In the genomic region with DNA sequence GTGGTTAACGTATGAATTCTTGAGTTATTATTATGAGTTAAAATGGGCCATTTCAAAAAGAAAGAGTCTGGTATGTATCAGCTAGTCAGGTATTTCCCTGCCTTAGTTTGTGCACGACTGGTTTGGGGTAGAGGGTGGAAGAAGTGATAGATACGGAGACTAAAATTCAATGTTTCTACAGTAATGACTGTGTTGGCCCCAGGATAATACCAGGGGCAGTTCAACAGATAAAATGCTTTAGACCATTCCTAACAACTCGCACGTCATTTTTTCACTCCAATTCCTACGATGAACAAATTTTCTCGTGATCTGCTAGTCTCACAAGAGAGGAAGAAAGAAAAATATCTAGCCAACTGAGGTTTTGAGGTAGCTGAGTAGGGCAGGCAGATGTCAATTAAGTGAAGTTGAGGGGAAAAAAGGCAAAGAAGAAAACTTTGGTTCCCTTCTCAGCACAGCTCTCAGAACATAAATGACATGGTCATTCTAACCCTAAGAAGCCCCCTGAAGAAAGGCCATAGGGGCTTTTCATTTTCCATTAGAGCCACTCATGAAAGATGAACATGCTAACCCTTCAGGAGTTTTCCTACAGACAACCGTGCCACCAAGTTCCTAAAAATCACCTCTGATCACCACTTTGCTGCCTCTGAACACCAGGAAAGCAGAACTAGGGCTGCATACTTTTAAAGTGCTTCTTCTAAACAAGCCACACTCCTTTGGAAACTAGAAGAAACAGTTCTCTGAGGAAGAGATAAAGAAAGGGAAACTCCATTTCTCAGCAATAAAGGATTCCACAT, we compare ENCODE assay signal across 12 cellular contexts. TPM values are rescaled to one million over a fixed set of nuclear protein-coding genes. Genes with fewer than 3 reads are reported as not detected.
A peak's percentile ranks its signal among the peaks of the same experiment; 100 is the strongest.
DNase-seq lines count a peak whose midpoint lies in the region; ATAC-seq and TF ChIP-seq lines count a peak whose summit lies in the region.
"Had no signal": no experiment of that assay in that cellular context is flagged by ENCODE, and none has a peak within 500 bp of the region (broad histone marks: within the 10 kb centered on the region; RNA-seq: fewer than 3 reads in every experiment).

No MANE protein-coding gene starts in this region.

- peaks cover 4% of the 10 kb centered on the region; the same call in 1 of the 2 replicates for H3K27me3 ChIP-seq in GM23248 (replicated peaks; ENCODE audit: insufficient read depth)

- H2AFZ ChIP-seq in GM23248 = no peak overlapping the region

- H3K27ac Mint-ChIP-seq in activated B cell treated with CpG ODN at 0.5 μM for 24 hours = peak overlapping the region; percentile 78

- H3K4me3 ChIP-seq in GM23248 = no peak overlapping the region
- H3K4me3 ChIP-seq: transverse colon had no signal

- no peak overlapping the region for H3K9ac ChIP-seq in GM23248

- POLR2A ChIA-PET in GM10248 (lab: Yijun Ruan, JAX) = no interaction called here
- POLR2A ChIA-PET in activated B cell treated with CpG ODN at 0.5 μM for 24 hours (lab: Charles Lee) = interaction anchor here (0.7 kb wide), 1 partner anchor 268 kb away, joined by 3 read pairs; a partner anchor contains a TSS

- ATAC-seq in GM19035 (IDR thresholded peaks at IDR 0.05; ENCODE audit: unreplicated experiment) (peak; percentile 17), HG03378 (IDR thresholded peaks at IDR 0.05; ENCODE audit: unreplicated experiment) (peak; percentile 38), activated B cell treated with CpG ODN at 0.5 μM for 24 hours (ENCODE audit: low read depth) (peak; percentile 12)

- WGBS in GM23248 (ENCODE audit: low coverage in 1 of 2, low lambda C conversion rate in 2 of 2, missing lambda C conversion rate in 2 of 2), 2 experiments = 58 to 60% methylated on average over 8 of the region's 8 CpGs

- no peaks in the 10 kb centered on the region for H3K79me2 ChIP-seq in GM23248 (ENCODE audit: insufficient read depth)

- peaks cover 35% of the 10 kb centered on the region for H3K36me3 Mint-ChIP-seq in activated B cell treated with CpG ODN at 0.5 μM for 24 hours (ENCODE audit: low read depth)

- no peak overlapping the region for H3K27ac ChIP-seq in GM23248
- H3K27ac ChIP-seq: transverse colon had no signal

- in situ Hi-C loops in GM23248 (cut with MboI) = no loop called here

- H3K9me2 ChIP-seq in GM23248 (ENCODE audit: insufficient read depth) = no peaks in the 10 kb centered on the region

- H3K9me3 Mint-ChIP-seq in activated B cell treated with CpG ODN at 0.5 μM for 24 hours = no peaks in the 10 kb centered on the region

- no peak overlapping the region for H3K4me2 ChIP-seq in GM23248 (ENCODE audit: unreplicated experiment)

- no peaks in the 10 kb centered on the region for H3K27me3 Mint-ChIP-seq in activated B cell treated with CpG ODN at 0.5 μM for 24 hours

- TF ChIP-seq CTCF in GM10248 (IDR thresholded peaks at IDR 0.05; ENCODE audit: control extremely low read depth, extremely low read depth, low read depth, missing control alignments) (no peak), activated B cell treated with CpG ODN at 0.5 μM for 24 hours (IDR thresholded peaks at IDR 0.05) (no peak)

- intact Hi-C loops in activated B cell treated with CpG ODN at 0.5 μM for 24 hours (cut with micrococcal nuclease) = loop anchor here (1.0 to 10.0 kb wide), 2 partner anchors 19 to 486 kb away; a partner anchor contains a TSS

- peak; percentile 25 for DNase-seq in GM10248 (ENCODE audit: extremely low spot score)
- DNase-seq in activated B cell treated with CpG ODN at 0.5 μM for 24 hours = no peak
- no peak for DNase-seq in ecto neural progenitor cell (ENCODE audit: low spot score)
- DNase-seq in GM23248 = no peak
- no peak for DNase-seq in NCI-H1436 treated with DMSO at 0.1 percent for 48 hours (lab: John Stamatoyannopoulos, UW)
- DNase-seq in cerebellum (ENCODE audit: low spot score) = no peak
- DNase-seq: NCI-H1417; stimulated activated CD4-positive, alpha-beta T cell treated with anti-CD3 and anti-CD28 coated beads, Interleukin-1b, Interleukin-23, amount 100 ng/mL, for 48 hours; transverse colon had no signal

- H3K4me1 Mint-ChIP-seq in activated B cell treated with CpG ODN at 0.5 μM for 24 hours = peaks cover 69% of the 10 kb centered on the region

- no peaks in the 10 kb centered on the region for H3K4me1 ChIP-seq in GM23248 (ENCODE audit: insufficient read depth)

- H3K9me3 ChIP-seq in GM23248 (ENCODE audit: low read depth) = no peaks in the 10 kb centered on the region
- H3K9me3 ChIP-seq: transverse colon had no signal

- no peaks in the 10 kb centered on the region for H3K36me3 ChIP-seq in GM23248 (ENCODE audit: low read depth)
- H3K36me3 ChIP-seq: transverse colon had no signal

- CTCF ChIA-PET in GM10248 (lab: Yijun Ruan, JAX) = interaction anchor here (0.7 to 2.3 kb wide), 9 partner anchors 9 to 268 kb away, joined by 3 to 12 read pairs (median 4); a partner anchor contains a TSS
- CTCF ChIA-PET in activated B cell treated with CpG ODN at 0.5 μM for 24 hours (lab: Charles Lee) = interaction anchor here (0.8 to 1.3 kb wide), 3 partner anchors 36 to 264 kb away, joined by 4 to 6 read pairs (median 4); no protein-coding TSS in a partner anchor

- H4K20me1 ChIP-seq in GM23248 (ENCODE audit: insufficient read depth) = no peaks in the 10 kb centered on the region

- no peaks in the 10 kb centered on the region for H3F3A ChIP-seq in GM23248 (ENCODE audit: insufficient read depth)

- peak overlapping the region; percentile 32 for H3K4me3 Mint-ChIP-seq in activated B cell treated with CpG ODN at 0.5 μM for 24 hours

RNA-seq across cellular contexts. Expression of a gene that starts 5.6 kb away (rescaled TPM):
- total RNA-seq in activated B cell treated with CpG ODN at 0.5 μM for 24 hours (60.1 and 80.2 TPM in 2 replicates), cerebellum (not detected)
- 1.0 TPM in 1 of 2 replicates, not detected in the other for total RNA-seq in GM23248 (2014; rRNA removed; shearing (Covaris generic))
- 0.25 and 0.31 TPM in 2 replicates for polyA plus RNA-seq in GM23248 (2016; fragmentation: Nextera tagmentation; extraction: Ambion mirVana)
- total RNA-seq: osteocyte had no signal

RNA-seq across cellular contexts. Expression of a gene that starts 57.0 kb away (rescaled TPM):
- total RNA-seq in activated B cell treated with CpG ODN at 0.5 μM for 24 hours = 0.16 TPM in 1 of 2 replicates, not detected in the other
- 0.51 and 0.54 TPM in 2 replicates for total RNA-seq in GM23248 (2014; rRNA removed; shearing (Covaris generic))
- 0.77 and 1.0 TPM in 2 replicates for polyA plus RNA-seq in GM23248 (2016; fragmentation: Nextera tagmentation; extraction: Ambion mirVana)
- total RNA-seq in cerebellum = 0.64 TPM
- total RNA-seq: osteocyte had no signal

Comparison
In these comparisons a context has a peak if more than half of its experiments do, and no peak if none do; other contexts are left out.
1. RNA of a gene that starts 5.6 kb away (total RNA-seq): 60.1 to 80.2 TPM in activated B cell treated with CpG ODN at 0.5 μM for 24 hours; not detected in cerebellum (single experiment) and 1.0 TPM in GM23248; every median in the first group is over 10 times any median in the second.
2. Peak in every context shown above with its lines, with median percentiles within 50 percentile points of each other: ATAC-seq.